11 cellular contexts compared by ENCODE assay signal in the genomic region with DNA sequence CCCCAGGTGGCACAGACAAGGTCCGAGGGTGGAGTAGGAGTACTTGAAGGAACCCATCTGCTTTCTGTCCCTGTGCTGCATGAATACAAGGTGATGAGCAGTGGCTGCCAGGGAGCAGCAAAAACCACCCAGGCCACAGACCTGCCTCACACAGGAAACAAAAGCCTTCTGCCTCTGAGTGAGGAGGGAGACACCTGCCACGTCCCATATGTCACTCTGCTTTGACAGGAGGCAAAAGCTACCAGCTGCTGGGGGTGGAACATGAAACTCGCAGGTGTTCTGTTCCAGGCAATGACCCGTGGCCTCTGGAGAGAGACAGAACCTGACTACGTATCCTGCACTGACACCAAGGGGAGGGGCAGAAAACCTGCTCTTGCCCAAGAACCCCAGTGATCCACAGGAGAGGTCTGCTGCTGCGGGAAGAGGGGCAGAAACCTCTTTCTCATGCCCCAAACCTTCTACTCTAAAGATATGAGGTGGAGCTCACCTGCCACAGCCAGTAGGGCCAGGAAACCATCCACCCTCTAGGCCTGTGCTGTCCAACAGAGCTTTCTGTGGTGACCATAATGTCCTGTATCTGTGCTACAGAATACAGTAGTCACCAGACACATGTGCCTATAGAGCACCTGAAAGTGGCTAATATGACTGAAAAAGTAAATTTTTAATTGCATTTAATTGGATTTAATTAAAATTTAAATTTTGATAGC.
DNase-seq lines count a peak whose midpoint lies in the region; ATAC-seq and TF ChIP-seq lines count a peak whose summit lies in the region.
"Had no signal": no experiment of that assay in that cellular context is flagged by ENCODE, and none has a peak within 500 bp of the region (broad histone marks: within the 10 kb centered on the region; RNA-seq: fewer than 3 reads in every experiment).

No MANE protein-coding gene starts in this region.

- peaks cover 2 to 3% of the 10 kb centered on the region in 2 donors for H3K9me3 Mint-ChIP-seq in activated T-cell treated with anti-CD3 and anti-CD28 coated beads, Interleukin-2, amount 50 U/mL, for 72 hours
- H3K9me3 Mint-ChIP-seq in stimulated activated naive CD8-positive, alpha-beta T cell treated with anti-CD3 and anti-CD28 coated beads, Interleukin-15, amount 100 ng/mL, for 72 hours = peaks cover 0 to 10% of the 10 kb centered on the region in 2 donors
- peaks cover 31% of the 10 kb centered on the region for H3K9me3 Mint-ChIP-seq in WTC11

- no peaks in the 10 kb centered on the region for H3K4me1 Mint-ChIP-seq in activated T-cell treated with anti-CD3 and anti-CD28 coated beads, Interleukin-2, amount 50 U/mL, for 72 hours (ENCODE audit: low read depth)
- peaks cover 11% of the 10 kb centered on the region for H3K4me1 Mint-ChIP-seq in stimulated activated naive CD8-positive, alpha-beta T cell treated with anti-CD3 and anti-CD28 coated beads, Interleukin-15, amount 100 ng/mL, for 72 hours
- H3K4me1 Mint-ChIP-seq in WTC11 = peaks cover 5% of the 10 kb centered on the region; the same call in 1 of the 2 replicates

- peaks cover 0 to 19% (median 0%) of the 10 kb centered on the region in 3 donors for H3K9me3 ChIP-seq in esophagus squamous epithelium

- H3K27me3 ChIP-seq in esophagus squamous epithelium = no peaks in the 10 kb centered on the region
- H3K27me3 ChIP-seq: foreskin keratinocyte had no signal

- 72% methylated on average over 2 of the region's 6 CpGs; no CpG with 5 or more reads in 1 of the 2 donors for WGBS in esophagus squamous epithelium, 2 donors

- CTCF ChIA-PET in WTC11 (lab: Charles Lee) = no interaction called here

- peaks cover 3 to 7% of the 10 kb centered on the region in 2 donors for H3K36me3 Mint-ChIP-seq in activated T-cell treated with anti-CD3 and anti-CD28 coated beads, Interleukin-2, amount 50 U/mL, for 72 hours (ENCODE audit: insufficient read depth in 2 of 2)
- H3K36me3 Mint-ChIP-seq in WTC11 = peaks cover 40% of the 10 kb centered on the region

- TF ChIP-seq CTCF in esophagus squamous epithelium (IDR thresholded peaks at IDR 0.05) (no peak), WTC11 (IDR thresholded peaks at IDR 0.05) (no peak)

- no peaks in the 10 kb centered on the region for H3K27me3 Mint-ChIP-seq in activated T-cell treated with anti-CD3 and anti-CD28 coated beads, Interleukin-2, amount 50 U/mL, for 72 hours (ENCODE audit: low read depth)
- H3K27me3 Mint-ChIP-seq in stimulated activated naive CD8-positive, alpha-beta T cell treated with anti-CD3 and anti-CD28 coated beads, Interleukin-15, amount 100 ng/mL, for 72 hours = no peaks in the 10 kb centered on the region
- no peaks in the 10 kb centered on the region for H3K27me3 Mint-ChIP-seq in WTC11 (ENCODE audit: low read depth)

- intact Hi-C loops in esophagus squamous epithelium (cut with DNase I) = no loop called here

- no peak overlapping the region for H3K27ac Mint-ChIP-seq in activated T-cell treated with anti-CD3 and anti-CD28 coated beads, Interleukin-2, amount 50 U/mL, for 72 hours
- H3K27ac Mint-ChIP-seq in stimulated activated naive CD8-positive, alpha-beta T cell treated with anti-CD3 and anti-CD28 coated beads, Interleukin-15, amount 100 ng/mL, for 72 hours = no peak overlapping the region
- H3K27ac Mint-ChIP-seq in WTC11 = no peak overlapping the region

- H3K4me3 ChIP-seq in esophagus squamous epithelium = no peak overlapping the region

- ATAC-seq in activated T-cell treated with anti-CD3 and anti-CD28 coated beads, Interleukin-2, amount 50 U/mL, for 72 hours (replicated peaks in 1 of 2) = peak; percentile 44 to 50
- ATAC-seq in HG03039 (IDR thresholded peaks at IDR 0.05; ENCODE audit: unreplicated experiment) = peak; percentile 92
- ATAC-seq in stimulated activated naive CD8-positive, alpha-beta T cell treated with anti-CD3 and anti-CD28 coated beads, Interleukin-15, amount 100 ng/mL, for 72 hours = peak; percentile 80
- ATAC-seq in WTC11 = no peak
- ATAC-seq: foreskin keratinocyte had no signal

- H3K4me3 Mint-ChIP-seq in activated T-cell treated with anti-CD3 and anti-CD28 coated beads, Interleukin-2, amount 50 U/mL, for 72 hours = no peak overlapping the region
- H3K4me3 Mint-ChIP-seq in stimulated activated naive CD8-positive, alpha-beta T cell treated with anti-CD3 and anti-CD28 coated beads, Interleukin-15, amount 100 ng/mL, for 72 hours = no peak overlapping the region
- no peak overlapping the region for H3K4me3 Mint-ChIP-seq in WTC11

- no peaks in the 10 kb centered on the region for H3K4me1 ChIP-seq in esophagus squamous epithelium
- H3K4me1 ChIP-seq: foreskin keratinocyte had no signal

- H3K36me3 ChIP-seq in esophagus squamous epithelium = peaks cover 0 to 35% (median 0%) of the 10 kb centered on the region in 3 donors

- peak overlapping the region in 1 of 4 donors; percentile 39 for H3K27ac ChIP-seq in esophagus squamous epithelium
- H3K27ac ChIP-seq: foreskin keratinocyte had no signal

- POLR2A ChIA-PET in WTC11 (lab: Charles Lee) = no interaction called here

- no peak for TF ChIP-seq POLR2A in esophagus squamous epithelium (IDR thresholded peaks at IDR 0.05)

- DNase-seq in activated T-cell treated with anti-CD3 and anti-CD28 coated beads, Interleukin-2, amount 50 U/mL, for 72 hours = peak in 1 of 2 donors; percentile 1
- no peak for DNase-seq in activated T-cell treated with anti-CD3 and anti-CD28 coated beads, Interleukin-2, amount 50 U/mL, for 48 hours
- DNase-seq in NCI-H2107 (lab: John Stamatoyannopoulos, UW) (peak; percentile 62), esophagus squamous epithelium (lab: John Stamatoyannopoulos, UW) (no peak), WTC11 (ENCODE audit: low spot score) (no peak), foreskin melanocyte (no peak)
- DNase-seq in stimulated activated naive CD8-positive, alpha-beta T cell treated with anti-CD3 and anti-CD28 coated beads, Interleukin-15, amount 100 ng/mL, for 72 hours = peak; percentile 13 to 17
- DNase-seq: activated T-cell treated with anti-CD3 and anti-CD28 coated beads for 4 hours, foreskin keratinocyte, IMR-90 had no signal

TF ChIP-seq in WTC11, 78 proteins besides CTCF, POLR2A, EP300 and RAD21:
- TF ChIP-seq, protein P1, sequence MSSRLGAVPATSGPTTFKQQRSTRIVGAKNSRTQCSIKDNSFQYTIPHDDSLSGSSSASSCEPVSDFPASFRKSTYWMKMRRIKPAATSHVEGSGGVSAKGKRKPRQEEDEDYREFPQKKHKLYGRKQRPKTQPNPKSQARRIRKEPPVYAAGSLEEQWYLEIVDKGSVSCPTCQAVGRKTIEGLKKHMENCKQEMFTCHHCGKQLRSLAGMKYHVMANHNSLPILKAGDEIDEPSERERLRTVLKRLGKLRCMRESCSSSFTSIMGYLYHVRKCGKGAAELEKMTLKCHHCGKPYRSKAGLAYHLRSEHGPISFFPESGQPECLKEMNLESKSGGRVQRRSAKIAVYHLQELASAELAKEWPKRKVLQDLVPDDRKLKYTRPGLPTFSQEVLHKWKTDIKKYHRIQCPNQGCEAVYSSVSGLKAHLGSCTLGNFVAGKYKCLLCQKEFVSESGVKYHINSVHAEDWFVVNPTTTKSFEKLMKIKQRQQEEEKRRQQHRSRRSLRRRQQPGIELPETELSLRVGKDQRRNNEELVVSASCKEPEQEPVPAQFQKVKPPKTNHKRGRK (CRISPR knock-in tag; IDR thresholded peaks at IDR 0.05; ENCODE audit: borderline replicate concordance) = no peak
- TF ChIP-seq MXD4 (CRISPR knock-in tag; IDR thresholded peaks at IDR 0.05; ENCODE audit: borderline replicate concordance) = no peak
- TF ChIP-seq, protein P2, sequence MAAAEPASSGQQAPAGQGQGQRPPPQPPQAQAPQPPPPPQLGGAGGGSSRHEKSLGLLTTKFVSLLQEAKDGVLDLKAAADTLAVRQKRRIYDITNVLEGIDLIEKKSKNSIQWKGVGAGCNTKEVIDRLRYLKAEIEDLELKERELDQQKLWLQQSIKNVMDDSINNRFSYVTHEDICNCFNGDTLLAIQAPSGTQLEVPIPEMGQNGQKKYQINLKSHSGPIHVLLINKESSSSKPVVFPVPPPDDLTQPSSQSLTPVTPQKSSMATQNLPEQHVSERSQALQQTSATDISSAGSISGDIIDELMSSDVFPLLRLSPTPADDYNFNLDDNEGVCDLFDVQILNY (CRISPR knock-in tag; IDR thresholded peaks at IDR 0.05) = no peak
- TF ChIP-seq, protein P3, sequence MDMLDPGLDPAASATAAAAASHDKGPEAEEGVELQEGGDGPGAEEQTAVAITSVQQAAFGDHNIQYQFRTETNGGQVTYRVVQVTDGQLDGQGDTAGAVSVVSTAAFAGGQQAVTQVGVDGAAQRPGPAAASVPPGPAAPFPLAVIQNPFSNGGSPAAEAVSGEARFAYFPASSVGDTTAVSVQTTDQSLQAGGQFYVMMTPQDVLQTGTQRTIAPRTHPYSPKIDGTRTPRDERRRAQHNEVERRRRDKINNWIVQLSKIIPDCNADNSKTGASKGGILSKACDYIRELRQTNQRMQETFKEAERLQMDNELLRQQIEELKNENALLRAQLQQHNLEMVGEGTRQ (CRISPR knock-in tag; IDR thresholded peaks at IDR 0.05) = no peak

Comparison
In these comparisons a context has a peak if more than half of its experiments do, and no peak if none do; other contexts are left out.
1. DNase-seq: peak in NCI-H2107 (single experiment) and stimulated activated naive CD8-positive, alpha-beta T cell treated with anti-CD3 and anti-CD28 coated beads, Interleukin-15, amount 100 ng/mL, for 72 hours (2 of 2); none in activated T-cell treated with anti-CD3 and anti-CD28 coated beads, Interleukin-2, amount 50 U/mL, for 48 hours (0 of 2), esophagus squamous epithelium (single experiment), WTC11 (single experiment) and foreskin melanocyte (single experiment).